Comparison of ENCODE assay signal across 8 cellular contexts in the genomic region with DNA sequence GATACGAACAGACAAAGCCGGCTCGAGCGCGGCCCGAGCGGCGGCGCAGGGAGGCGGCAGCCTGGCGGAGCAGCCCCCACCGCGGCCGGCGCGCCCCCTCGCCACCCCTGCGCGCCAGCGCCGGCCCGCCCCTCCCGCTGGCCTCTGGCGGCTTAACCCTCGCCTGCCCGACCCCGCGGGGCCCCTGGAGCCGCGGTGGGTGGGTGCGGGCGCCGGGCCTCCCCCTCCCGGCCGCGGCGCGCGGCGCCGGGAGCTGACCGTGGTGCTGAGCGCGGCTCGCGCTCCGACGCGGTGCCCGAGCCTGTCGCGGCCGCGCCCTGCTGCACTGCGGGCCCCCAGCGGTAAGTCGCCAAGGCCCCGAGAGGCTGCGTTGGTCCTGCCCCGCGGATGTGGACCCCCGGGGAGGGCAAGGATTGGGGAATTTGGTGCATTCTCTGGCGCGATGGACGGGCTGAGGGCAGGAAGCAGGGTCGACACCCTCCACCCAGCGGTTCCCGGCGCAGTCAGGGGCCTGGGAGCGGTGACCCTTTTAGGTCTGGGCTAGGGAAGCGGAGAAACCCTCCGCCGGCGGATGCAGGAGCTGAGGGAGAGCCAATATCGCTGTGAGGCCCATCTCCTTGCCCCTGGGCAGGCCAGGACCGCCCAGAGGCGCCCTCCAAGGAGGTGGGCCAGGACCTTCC. TPM values are rescaled to one million over a fixed set of nuclear protein-coding genes. Genes with fewer than 3 reads are reported as not detected.
DNase-seq lines count a peak whose midpoint lies in the region; ATAC-seq and TF ChIP-seq lines count a peak whose summit lies in the region.

No MANE protein-coding gene starts in this region.

- peak overlapping the region; percentile 57 for H3K9ac ChIP-seq in neuronal stem cell (ENCODE audit: low read depth, low read length, poor library complexity)

- no peak overlapping the region for H2BK15ac ChIP-seq in neuronal stem cell (ENCODE audit: low read length)

- no peaks in the 10 kb centered on the region for H3K9me3 ChIP-seq in neuronal stem cell (replicated peaks in 1 of 2; ENCODE audit: control insufficient read depth in 2 of 2, insufficient read depth in 1 of 2, low read depth in 1 of 2, low read length in 2 of 2)

- no peak overlapping the region for H3K14ac ChIP-seq in neuronal stem cell (ENCODE audit: low read length)

- no peak overlapping the region for H3K4ac ChIP-seq in neuronal stem cell (ENCODE audit: low read length)

- peak overlapping the region; percentile 88 for H3K4me2 ChIP-seq in neuronal stem cell (ENCODE audit: insufficient read depth, low read length, poor library complexity, severe bottlenecking)

- H3K27me3 ChIP-seq in neuronal stem cell (ENCODE audit: control insufficient read depth in 3 of 3, insufficient read depth in 3 of 3, low read depth in 1 of 3, low read length in 3 of 3): peaks cover 4 to 40% (median 31%) of the 10 kb centered on the region in 3 experiments

- no peak overlapping the region for H4K91ac ChIP-seq in neuronal stem cell (ENCODE audit: low read depth, low read length, poor library complexity)

- H3K4me1 ChIP-seq in neuronal stem cell (ENCODE audit: control insufficient read depth in 2 of 2, insufficient read depth in 1 of 2, low read depth in 1 of 2, low read length in 2 of 2): peaks cover 0 to 7% of the 10 kb centered on the region in 2 donors

- no peak overlapping the region for H4K8ac ChIP-seq in neuronal stem cell (ENCODE audit: low read depth, low read length)

- H3K4me3 ChIP-seq in fibroblast of pulmonary artery (replicated peaks; ENCODE audit: low read depth, low read length): no peak overlapping the region
- H3K4me3 ChIP-seq in neuronal stem cell (ENCODE audit: low read length in 2 of 2): peak overlapping the region; percentile 22 to 83

- no peak overlapping the region for H3K27ac ChIP-seq in neuronal stem cell (replicated peaks; ENCODE audit: low read length)

- H3K79me1 ChIP-seq in neuronal stem cell (ENCODE audit: low read depth, low read length): no peaks in the 10 kb centered on the region

- H2BK120ac ChIP-seq in neuronal stem cell (ENCODE audit: low read depth, low read length): no peak overlapping the region

- H3K18ac ChIP-seq in neuronal stem cell (ENCODE audit: low read length): no peak overlapping the region

- no peak overlapping the region for H2BK5ac ChIP-seq in neuronal stem cell (ENCODE audit: low read length)

- no peak overlapping the region for H2BK12ac ChIP-seq in neuronal stem cell (ENCODE audit: low read length)

- no peaks in the 10 kb centered on the region for H3K36me3 ChIP-seq in neuronal stem cell (replicated peaks in 1 of 2; ENCODE audit: control insufficient read depth in 2 of 2, insufficient read depth in 2 of 2, low read length in 2 of 2)

- no peak overlapping the region for H2AK5ac ChIP-seq in neuronal stem cell (ENCODE audit: low read depth, low read length)

- no peak for ATAC-seq in GM21390 (IDR thresholded peaks at IDR 0.05; ENCODE audit: unreplicated experiment)

- peak; percentile 7 for DNase-seq in stimulated activated CD4-positive, alpha-beta T cell treated with anti-CD3 and anti-CD28 coated beads, Interleukin-12 subunit alpha, Interleukin-12 subunit beta, amount 100 ng/mL, for 4 hours
- no peak for DNase-seq in stimulated activated CD4-positive, alpha-beta T cell treated with anti-CD3 and anti-CD28 coated beads, Interleukin-4, amount 100 ng/mL, for 24 hours
- DNase-seq in RPMI7951 (ENCODE audit: low read depth) (peak; percentile 9), fibroblast of pulmonary artery (ENCODE audit: low read depth) (peak; percentile 13), neuronal stem cell (ENCODE audit: low spot score) (peak; percentile 73), NCI-H345 (lab: John Stamatoyannopoulos, UW) (no peak), GM19240 (ENCODE audit: insufficient read length, low spot score) (no peak)

- no peak overlapping the region for H3K23ac ChIP-seq in neuronal stem cell (ENCODE audit: low read depth, low read length, poor library complexity)

- no peak for TF ChIP-seq CTCF in fibroblast of pulmonary artery (IDR thresholded peaks at IDR 0.05; ENCODE audit: low read length, missing control alignments)

- WGBS in neuronal stem cell (ENCODE audit: extremely low coverage in 2 of 2, insufficient read length in 2 of 2, insufficient replicate concordance in 1 of 2), 2 donors: no CpG with 5 or more reads among the region's 77 CpGs

- H2AFZ ChIP-seq in neuronal stem cell (ENCODE audit: low read length): peak overlapping the region; percentile 57

RNA-seq across cellular contexts. Expression of a gene that starts 0.8 kb away (rescaled TPM):
- not detected in 2 replicates for total RNA-seq in RPMI7951 (2014; rRNA removed; shearing (Covaris generic))
- polyA plus RNA-seq in neuronal stem cell (2013, experiment 1 of 2): 0.01 TPM
- polyA plus RNA-seq in neuronal stem cell (2013, experiment 2 of 2): not detected

RNA-seq across cellular contexts. Expression of a gene that starts 27.3 kb away (rescaled TPM):
- not detected in 2 replicates for total RNA-seq in RPMI7951 (2014; rRNA removed; shearing (Covaris generic))
- not detected for polyA plus RNA-seq in neuronal stem cell (2013, experiment 1 of 2)
- polyA plus RNA-seq in neuronal stem cell (2013, experiment 2 of 2): not detected

Comparison
In these comparisons a context has a peak if more than half of its experiments do, and no peak if none do; other contexts are left out.
1. DNase-seq: peak in stimulated activated CD4-positive, alpha-beta T cell treated with anti-CD3 and anti-CD28 coated beads, Interleukin-12 subunit alpha, Interleukin-12 subunit beta, amount 100 ng/mL, for 4 hours (single experiment), RPMI7951 (single experiment), fibroblast of pulmonary artery (single experiment) and neuronal stem cell (single experiment); none in stimulated activated CD4-positive, alpha-beta T cell treated with anti-CD3 and anti-CD28 coated beads, Interleukin-4, amount 100 ng/mL, for 24 hours (single experiment), NCI-H345 (single experiment) and GM19240 (single experiment).